17 cellular contexts compared by ENCODE assay signal in the genomic region with DNA sequence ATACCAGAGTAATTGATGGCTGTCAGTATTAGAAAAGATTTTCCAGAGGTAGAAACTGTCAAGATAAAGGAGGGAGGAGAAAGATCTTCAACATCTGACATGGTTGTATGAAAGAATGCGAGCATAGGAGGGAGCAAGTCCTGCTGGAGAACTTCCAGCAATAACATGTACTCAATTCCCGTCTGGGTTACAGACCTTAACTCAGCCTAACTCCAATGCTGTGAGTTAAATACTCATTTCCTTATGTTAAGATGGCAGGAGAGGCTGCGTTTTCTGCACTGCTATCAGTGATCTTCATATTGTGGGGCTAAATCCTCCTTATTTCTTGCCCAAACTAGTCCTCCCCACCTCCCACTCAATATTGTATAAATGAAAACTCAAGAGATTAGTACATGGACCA. TPM values are rescaled to one million over a fixed set of nuclear protein-coding genes. Genes with fewer than 3 reads are reported as not detected.
A peak's percentile ranks its signal among the peaks of the same experiment; 100 is the strongest.
DNase-seq lines count a peak whose midpoint lies in the region; ATAC-seq, FAIRE-seq and TF ChIP-seq lines count a peak whose summit lies in the region.
"Had no signal": no experiment of that assay in that cellular context is flagged by ENCODE, and none has a peak within 500 bp of the region (broad histone marks: within the 10 kb centered on the region; RNA-seq: fewer than 3 reads in every experiment).

No MANE protein-coding gene starts in this region.

- no peak overlapping the region for H3K27ac ChIP-seq in CD8-positive, alpha-beta T cell (ENCODE audit: low read depth, low read length)
- H3K27ac ChIP-seq in tibial artery (no peak overlapping the region), HepG2 (ENCODE audit: extremely low read length, insufficient read depth, low read length) (no peak overlapping the region)
- H3K27ac ChIP-seq: RWPE1 had no signal

- FAIRE-seq in HepG2 (lab: Jason Lieb, UNC), result no peak

- no peak for TF ChIP-seq EP300 in HepG2 (IDR thresholded peaks at IDR 0.05; ENCODE audit: low read depth in 2 of 2, low read length in 2 of 2)
- no peak for TF ChIP-seq EP300 in HepG2 (CRISPR knock-in tag; IDR thresholded peaks at IDR 0.05; ENCODE audit: borderline replicate concordance)

- TF ChIP-seq RAD21 in HepG2 (CRISPR knock-in tag; IDR thresholded peaks at IDR 0.05), result no peak

- DNase-seq in CD8-positive, alpha-beta T cell, result no peak
- DNase-seq in amniotic stem cell (lab: John Stamatoyannopoulos, UW) (peak; percentile 9), dedifferentiated amniotic fluid mesenchymal stem cell (ENCODE audit: extremely low spot score) (peak; percentile 54), tibial artery (no peak), HepG2 (ENCODE audit: low spot score) (no peak), MV-4-11 (lab: John Stamatoyannopoulos, UW) (no peak), T-helper 2 cell (no peak)
- no peak for DNase-seq in naive thymus-derived CD8-positive, alpha-beta T cell
- DNase-seq: DND-41, NCI-H1436, NCI-H2081 treated with DMSO at 0.1 percent for 48 hours, NCI-H2227 treated with DMSO at 0.1 percent for 48 hours, NCI-H526 had no signal

- WGBS in HepG2 (ENCODE audit: low lambda C conversion rate), result 23% methylated on average over 3 of the region's 3 CpGs

- no peak for ATAC-seq in CD8-positive, alpha-beta T cell
- no peak for ATAC-seq in naive thymus-derived CD8-positive, alpha-beta T cell
- ATAC-seq in HepG2, result no peak
- ATAC-seq: GM23338 had no signal

- peak overlapping the region; percentile 75 for H3K27ac Mint-ChIP-seq in CD8-positive, alpha-beta T cell
- peak overlapping the region in 9 of 10 donors; percentile 52 to 91 (median 77) for H3K27ac Mint-ChIP-seq in naive thymus-derived CD8-positive, alpha-beta T cell
- H3K27ac Mint-ChIP-seq: GM23338, IgD-negative memory B cell had no signal

- no peaks in the 10 kb centered on the region for H3K36me3 ChIP-seq in CD8-positive, alpha-beta T cell (ENCODE audit: insufficient read depth, low read length)
- H3K36me3 ChIP-seq in tibial artery, result no peaks in the 10 kb centered on the region
- H3K36me3 ChIP-seq in HepG2 (replicated peaks in 1 of 2; ENCODE audit: control insufficient read depth in 1 of 2, insufficient read depth in 2 of 2, low read length in 2 of 2), result no peaks in the 10 kb centered on the region

- H3K36me3 Mint-ChIP-seq in CD8-positive, alpha-beta T cell, result no peaks in the 10 kb centered on the region
- peaks cover 0 to 4% (median 3%) of the 10 kb centered on the region in 3 donors for H3K36me3 Mint-ChIP-seq in naive thymus-derived CD8-positive, alpha-beta T cell
- H3K36me3 Mint-ChIP-seq: IgD-negative memory B cell had no signal

- no peaks in the 10 kb centered on the region for H4K20me1 ChIP-seq in HepG2 (ENCODE audit: insufficient read depth, low read length)

- H3K27me3 ChIP-seq in CD8-positive, alpha-beta T cell (ENCODE audit: insufficient read depth, low read length), result no peaks in the 10 kb centered on the region
- H3K27me3 ChIP-seq in tibial artery (no peaks in the 10 kb centered on the region), HepG2 (ENCODE audit: control insufficient read depth in 1 of 2, insufficient read depth in 2 of 2, low read length in 2 of 2) (peaks cover 0 to 3% of the 10 kb centered on the region in 2 experiments; a peak in 1 of 5 replicates)

- no peak overlapping the region for H3K4me3 Mint-ChIP-seq in CD8-positive, alpha-beta T cell
- peak overlapping the region in 1 of 10 donors; percentile 20 for H3K4me3 Mint-ChIP-seq in naive thymus-derived CD8-positive, alpha-beta T cell
- H3K4me3 Mint-ChIP-seq: CD8-positive, alpha-beta memory T cell; GM23338 had no signal

- TF ChIP-seq POLR2A in HepG2 (IDR thresholded peaks at IDR 0.05; ENCODE audit: insufficient read depth in 1 of 2, low read depth in 2 of 2, low read length in 2 of 2), result no peak

- intact Hi-C loops in CD8-positive, alpha-beta T cell (cut with DNase I, micrococcal nuclease), result no loop called here
- intact Hi-C loops in tibial artery (cut with DNase I; ENCODE audit: low total_unique reads), result no loop called here
- intact Hi-C loops in HepG2 (cut with micrococcal nuclease; ENCODE audit: unreplicated experiment), result no loop called here

- H3K9me3 Mint-ChIP-seq in CD8-positive, alpha-beta T cell, result no peaks in the 10 kb centered on the region
- peaks cover 0 to 8% (median 0%) of the 10 kb centered on the region in 9 donors for H3K9me3 Mint-ChIP-seq in naive thymus-derived CD8-positive, alpha-beta T cell
- H3K9me3 Mint-ChIP-seq: GM23338 had no signal

- H3K4me3 ChIP-seq in CD8-positive, alpha-beta T cell (ENCODE audit: low read depth, low read length), result no peak overlapping the region
- no peak overlapping the region for H3K4me3 ChIP-seq in tibial artery
- H3K4me3 ChIP-seq in HepG2 (replicated peaks in 1 of 3; ENCODE audit: insufficient read depth in 1 of 3, low read depth in 2 of 3, low read length in 3 of 3), result no peak overlapping the region
- H3K4me3 ChIP-seq: GM23338 had no signal

- peaks cover 31% of the 10 kb centered on the region for H3K4me1 ChIP-seq in CD8-positive, alpha-beta T cell (ENCODE audit: insufficient read depth, low read length)
- H3K4me1 ChIP-seq in tibial artery (peaks cover 0 to 5% (median 2%) of the 10 kb centered on the region in 4 donors), HepG2 (ENCODE audit: insufficient read depth, low read length) (peaks cover 8% of the 10 kb centered on the region)

- in situ Hi-C loops in HepG2 (cut with HindIII; ENCODE audit: extremely low pct_ligation_motif_present, low pct_unique_long_range_greater_than_20kb), result no loop called here

- H3K9me3 ChIP-seq in CD8-positive, alpha-beta T cell (ENCODE audit: low read length), result no peaks in the 10 kb centered on the region
- H3K9me3 ChIP-seq in tibial artery (no peaks in the 10 kb centered on the region), HepG2 (ENCODE audit: low read length) (peaks cover 20% of the 10 kb centered on the region)

- no peaks in the 10 kb centered on the region for H3K79me2 ChIP-seq in HepG2 (ENCODE audit: insufficient read depth, low read length)

- POLR2A ChIA-PET in CD8-positive, alpha-beta T cell (lab: Charles Lee), result no interaction called here
- POLR2A ChIA-PET in naive thymus-derived CD8-positive, alpha-beta T cell (lab: Charles Lee), result no interaction called here
- POLR2A ChIA-PET in HepG2 (lab: Yijun Ruan, JAX), result no interaction called here

- H3K27me3 Mint-ChIP-seq in CD8-positive, alpha-beta T cell (ENCODE audit: low read depth), result no peaks in the 10 kb centered on the region
- H3K27me3 Mint-ChIP-seq in naive thymus-derived CD8-positive, alpha-beta T cell, result no peaks in the 10 kb centered on the region

- H3K4me2 ChIP-seq in HepG2 (ENCODE audit: low read depth, low read length), result no peak overlapping the region
- H3K4me2 ChIP-seq: GM23338 had no signal

- no peak overlapping the region for H3K9ac ChIP-seq in HepG2 (ENCODE audit: insufficient read depth, low read depth, low read length)

- no peak overlapping the region for H2AFZ ChIP-seq in HepG2 (ENCODE audit: low read length)
- H2AFZ ChIP-seq: GM23338 had no signal

- peaks cover 32% of the 10 kb centered on the region for H3K4me1 Mint-ChIP-seq in CD8-positive, alpha-beta T cell (ENCODE audit: low read depth)
- H3K4me1 Mint-ChIP-seq in naive thymus-derived CD8-positive, alpha-beta T cell, result peaks cover 23 to 48% (median 40%) of the 10 kb centered on the region in 4 donors
- H3K4me1 Mint-ChIP-seq: IgD-negative memory B cell had no signal

- TF ChIP-seq CTCF in CD8-positive, alpha-beta T cell (IDR thresholded peaks at IDR 0.05), result no peak
- TF ChIP-seq CTCF in tibial artery (IDR thresholded peaks at IDR 0.05) (no peak), HepG2 (CRISPR knock-in tag; IDR thresholded peaks at IDR 0.05) (no peak)

- no TSS peak for BruUV-seq in HepG2 (replicated peaks; lab: Mats Ljungman, UMichigan)

- CTCF ChIA-PET in CD8-positive, alpha-beta T cell (lab: Charles Lee), result no interaction called here
- CTCF ChIA-PET in HepG2 (lab: Yijun Ruan, JAX; ENCODE audit: low intra/inter-chr PET ratio, low total read pairs), result no interaction called here

TF ChIP-seq in HepG2, 621 proteins besides CTCF, POLR2A, EP300 and RAD21 (continues in another document):
- TF ChIP-seq PAF1 (CRISPR knock-in tag; IDR thresholded peaks at IDR 0.05), result no peak

RNA-seq across cellular contexts. Expression of gene CERS6, which starts 6.7 kb away (rescaled TPM):
- total RNA-seq in CD8-positive, alpha-beta T cell, result 10 to 100 TPM; 17.9 to 18.5 TPM
- 10 to 100 TPM; 28.9 to 29.3 TPM for total RNA-seq in naive thymus-derived CD8-positive, alpha-beta T cell
- polyA plus RNA-seq in naive thymus-derived CD8-positive, alpha-beta T cell, result 10 to 100 TPM in 2 of 3 donors, 1 to 10 TPM in 1; 9.5 to 17.4 (median 10.8) TPM
- 17.3 and 20.3 TPM in 2 replicates for total RNA-seq in HepG2 (2016; rRNA removed; fragmentation: Illumina TruSeq; extraction: Trizol)
- total RNA-seq in HepG2 (2016; cell fraction: cytosol; rRNA removed; fragmentation: Illumina TruSeq; extraction: Trizol; ENCODE audit: low read depth), result 2.1 and 2.4 TPM in 2 replicates
- 15.6 and 19.2 TPM in 2 replicates for total RNA-seq in HepG2 (2016; cell fraction: insoluble cytoplasmic fraction; rRNA removed; fragmentation: Illumina TruSeq; extraction: Trizol)
- 7.9 and 8.5 TPM in 2 replicates for total RNA-seq in HepG2 (2016; cell fraction: membrane; rRNA removed; fragmentation: Illumina TruSeq; extraction: Trizol)
- 28.3 and 35.1 TPM in 2 replicates for total RNA-seq in HepG2 (2016; cell fraction: nucleus; rRNA removed; fragmentation: Illumina TruSeq; extraction: Trizol)
- polyA plus RNA-seq in HepG2 (2011; rRNA removed), result 8.6 and 10.1 TPM in 2 replicates
- polyA plus RNA-seq in HepG2 (2011; cell fraction: cytosol; rRNA removed), result 4.7 and 8.3 TPM in 2 replicates
- 3.9 and 5.3 TPM in 2 replicates for polyA plus RNA-seq in HepG2 (2011; cell fraction: nucleus; rRNA removed)
- polyA plus RNA-seq in HepG2 (2012), result 18.5 and 21.2 TPM in 2 replicates
- polyA plus RNA-seq in HepG2 (2016; cell fraction: cytosol; fragmentation: Illumina TruSeq; extraction: Trizol; ENCODE audit: low read depth), result 1.3 and 1.4 TPM in 2 replicates
- 13.9 and 14.3 TPM in 2 replicates for polyA plus RNA-seq in HepG2 (2016; cell fraction: insoluble cytoplasmic fraction; fragmentation: Illumina TruSeq; extraction: Trizol; ENCODE audit: low read depth)
- 3.6 and 4.3 TPM in 2 replicates for polyA plus RNA-seq in HepG2 (2016; cell fraction: membrane; fragmentation: Illumina TruSeq; extraction: Trizol; ENCODE audit: low read depth)
- polyA plus RNA-seq in HepG2 (2016; cell fraction: nucleus; fragmentation: Illumina TruSeq; extraction: Trizol; ENCODE audit: insufficient read depth, low read depth), result 26.8 and 27.2 TPM in 2 replicates
- 0.05 and 16.1 TPM in 2 replicates for polyA minus RNA-seq in HepG2 (2011; rRNA and poly(A)+ RNA removed; ENCODE audit: low replicate concordance)
- polyA minus RNA-seq in HepG2 (2011; cell fraction: cytosol; rRNA and poly(A)+ RNA removed), result 17.0 and 18.7 TPM in 2 replicates
- 20.2 and 23.0 TPM in 2 replicates for polyA minus RNA-seq in HepG2 (2011; cell fraction: nucleus; rRNA and poly(A)+ RNA removed)

Comparison
In these comparisons a context has a peak if more than half of its experiments do, and no peak if none do; other contexts are left out.
1. DNase-seq: peak in amniotic stem cell (single experiment) and dedifferentiated amniotic fluid mesenchymal stem cell (single experiment); none in CD8-positive, alpha-beta T cell (0 of 7), naive thymus-derived CD8-positive, alpha-beta T cell (0 of 10), tibial artery (0 of 2), HepG2 (single experiment), MV-4-11 (single experiment) and T-helper 2 cell (0 of 5).